In genomic region chr2:112733449-112733848, GRCh38 we compare ENCODE assay signal across 2 cellular contexts.
TF ChIP-seq lines count a peak whose summit lies in the region.

No MANE protein-coding gene starts in this region.

TF ChIP-seq in K562, 482 proteins besides CTCF, POLR2A, EP300 and RAD21:
- TF ChIP-seq ZNF165 (CRISPR knock-in tag; IDR thresholded peaks at IDR 0.05; ENCODE audit: borderline replicate concordance), result no peak
- no peak for TF ChIP-seq NCOA1 (IDR thresholded peaks at IDR 0.05; ENCODE audit: low read depth)
- TF ChIP-seq TEAD2 (tag; IDR thresholded peaks at IDR 0.05), result no peak
- TF ChIP-seq, protein P1, sequence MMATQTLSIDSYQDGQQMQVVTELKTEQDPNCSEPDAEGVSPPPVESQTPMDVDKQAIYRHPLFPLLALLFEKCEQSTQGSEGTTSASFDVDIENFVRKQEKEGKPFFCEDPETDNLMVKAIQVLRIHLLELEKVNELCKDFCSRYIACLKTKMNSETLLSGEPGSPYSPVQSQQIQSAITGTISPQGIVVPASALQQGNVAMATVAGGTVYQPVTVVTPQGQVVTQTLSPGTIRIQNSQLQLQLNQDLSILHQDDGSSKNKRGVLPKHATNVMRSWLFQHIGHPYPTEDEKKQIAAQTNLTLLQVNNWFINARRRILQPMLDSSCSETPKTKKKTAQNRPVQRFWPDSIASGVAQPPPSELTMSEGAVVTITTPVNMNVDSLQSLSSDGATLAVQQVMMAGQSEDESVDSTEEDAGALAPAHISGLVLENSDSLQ (IDR thresholded peaks at IDR 0.05), result peak; percentile 39; the same call in 1 of the 2 replicates
TF ChIP-seq in K562: peak in this region for 1.

TF ChIP-seq in SK-N-SH treated with all-trans-retinoic acid at 6 μM for 48 hours, 23 proteins besides CTCF, POLR2A, EP300 and RAD21:
- TF ChIP-seq ZNF565 (CRISPR knock-in tag; conservative IDR thresholded peaks at IDR 0.05; ENCODE audit: low read depth) (no peak), CSDC2 (CRISPR knock-in tag; IDR thresholded peaks at IDR 0.05) (no peak), TOX (CRISPR knock-in tag; IDR thresholded peaks at IDR 0.05; ENCODE audit: borderline replicate concordance) (no peak), ARNTL (CRISPR knock-in tag; IDR thresholded peaks at IDR 0.05; ENCODE audit: borderline replicate concordance, low read depth) (no peak), BACH2 (CRISPR knock-in tag; IDR thresholded peaks at IDR 0.05; ENCODE audit: borderline replicate concordance) (no peak), ZNF70 (CRISPR knock-in tag; IDR thresholded peaks at IDR 0.05) (no peak), CSRNP3 (CRISPR knock-in tag; IDR thresholded peaks at IDR 0.05) (no peak)
- TF ChIP-seq, protein P2, sequence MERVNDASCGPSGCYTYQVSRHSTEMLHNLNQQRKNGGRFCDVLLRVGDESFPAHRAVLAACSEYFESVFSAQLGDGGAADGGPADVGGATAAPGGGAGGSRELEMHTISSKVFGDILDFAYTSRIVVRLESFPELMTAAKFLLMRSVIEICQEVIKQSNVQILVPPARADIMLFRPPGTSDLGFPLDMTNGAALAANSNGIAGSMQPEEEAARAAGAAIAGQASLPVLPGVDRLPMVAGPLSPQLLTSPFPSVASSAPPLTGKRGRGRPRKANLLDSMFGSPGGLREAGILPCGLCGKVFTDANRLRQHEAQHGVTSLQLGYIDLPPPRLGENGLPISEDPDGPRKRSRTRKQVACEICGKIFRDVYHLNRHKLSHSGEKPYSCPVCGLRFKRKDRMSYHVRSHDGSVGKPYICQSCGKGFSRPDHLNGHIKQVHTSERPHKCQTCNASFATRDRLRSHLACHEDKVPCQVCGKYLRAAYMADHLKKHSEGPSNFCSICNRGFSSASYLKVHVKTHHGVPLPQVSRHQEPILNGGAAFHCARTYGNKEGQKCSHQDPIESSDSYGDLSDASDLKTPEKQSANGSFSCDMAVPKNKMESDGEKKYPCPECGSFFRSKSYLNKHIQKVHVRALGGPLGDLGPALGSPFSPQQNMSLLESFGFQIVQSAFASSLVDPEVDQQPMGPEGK (CRISPR knock-in tag; IDR thresholded peaks at IDR 0.05; ENCODE audit: borderline replicate concordance), result no peak
TF ChIP-seq in SK-N-SH treated with all-trans-retinoic acid at 6 μM for 48 hours: peak in this region for 0.
